In genomic region chr4:41460641-41461040, GRCh38 we compare ENCODE assay signal across 27 cellular contexts.
"Had no signal": no experiment of that assay in that cellular context is flagged by ENCODE, and none has a peak within 500 bp of the region (broad histone marks: within the 10 kb centered on the region; RNA-seq: fewer than 3 reads in every experiment).

No MANE protein-coding gene starts in this region.

- H3K36me3 Mint-ChIP-seq: naive thymus-derived CD8-positive, alpha-beta T cell; stimulated activated naive B cell treated with anti-CD40 and anti-IgM and Interleukin-4, amounts not matched to agents 10 μg/mL and 1 μg/mL and 100 μg/mL, for 72 hours had no signal

- FAIRE-seq: islet of Langerhans, kidney, pancreas had no signal

- H3K27ac Mint-ChIP-seq: immature natural killer cell; naive thymus-derived CD8-positive, alpha-beta T cell; nephron; stimulated activated naive B cell treated with anti-CD40 and anti-IgM and Interleukin-4, amounts not matched to agents 10 μg/mL and 1 μg/mL and 100 μg/mL, for 72 hours had no signal

- H3K4me1 Mint-ChIP-seq: immature natural killer cell; naive thymus-derived CD8-positive, alpha-beta T cell; stimulated activated naive B cell treated with anti-CD40 and anti-IgM and Interleukin-4, amounts not matched to agents 10 μg/mL and 1 μg/mL and 100 μg/mL, for 72 hours had no signal

- H3K9me3 Mint-ChIP-seq: nephron, neural crest cell had no signal

- H3K4me3 Mint-ChIP-seq: immature natural killer cell; naive thymus-derived CD8-positive, alpha-beta T cell; nephron; neural crest cell; stimulated activated naive B cell treated with anti-CD40 and anti-IgM and Interleukin-4, amounts not matched to agents 10 μg/mL and 1 μg/mL and 100 μg/mL, for 72 hours had no signal

- DNase-seq: immature natural killer cell; kidney; left colon; left lung; lower lobe of right lung; mammary epithelial cell; mesenchymal stem cell; naive thymus-derived CD8-positive, alpha-beta T cell; nucleus accumbens; pancreas; posterior cingulate gyrus; retina; right cardiac atrium; stimulated activated CD4-positive, alpha-beta T cell treated with anti-CD3 and anti-CD28 coated beads, Interleukin-12 subunit alpha, Interleukin-12 subunit beta, amount 100 ng/mL, for 4 hours; stimulated activated CD4-positive, alpha-beta T cell treated with anti-CD3 and anti-CD28 coated beads, Interleukin-15, amount 100 ng/mL, for 24 hours; stimulated activated CD4-positive, alpha-beta T cell treated with anti-CD3 and anti-CD28 coated beads, Interleukin-2, amount 100 ng/mL, for 24 hours; stimulated activated CD4-positive, alpha-beta T cell treated with anti-CD3 and anti-CD28 coated beads, Interleukin-4, amount 100 ng/mL, for 1 hour; stimulated activated naive B cell treated with anti-CD40 and anti-IgM and Interleukin-4, amounts not matched to agents 10 μg/mL and 1 μg/mL and 100 μg/mL, for 72 hours; stimulated activated naive CD8-positive, alpha-beta T cell treated with anti-CD3 and anti-CD28 coated beads, Interleukin-15, Interleukin-2, amounts not matched to agents 100 U/mL and 50 U/mL, for 24 hours; stomach; testis; thyroid gland; transverse colon; upper lobe of left lung had no signal
